In genomic region chr10:103855424-103855823, GRCh38 we compare ENCODE assay signal across 8 cellular contexts. TPM values are rescaled to one million over a fixed set of nuclear protein-coding genes. Genes with fewer than 3 reads are reported as not detected.
A peak's percentile ranks its signal among the peaks of the same experiment; 100 is the strongest.
DNase-seq lines count a peak whose midpoint lies in the region; ATAC-seq and TF ChIP-seq lines count a peak whose summit lies in the region.

TSS of gene SH3PXD2A (minus strand) at chr10:103855576. CDS start at chr10:103855266, 310 bp downstream.

- H2AFZ ChIP-seq in osteoblast (ENCODE audit: low read length) = peak within 1 kb of the TSS; percentile 58

- H3K36me3 ChIP-seq in CD4-positive, CD25-positive, alpha-beta regulatory T cell (ENCODE audit: control insufficient read depth, insufficient read depth, low read length) = no peaks in the 10 kb centered on the region
- no peaks in the 10 kb centered on the region for H3K36me3 ChIP-seq in MG63
- no peaks in the 10 kb centered on the region for H3K36me3 ChIP-seq in osteoblast (ENCODE audit: insufficient read depth, low read length)

- H3K9me3 Mint-ChIP-seq in CD4-positive, CD25-positive, alpha-beta regulatory T cell = peaks cover 0 to 3% (median 0%) of the 10 kb centered on the region in 7 donors
- H3K9me3 Mint-ChIP-seq in activated T-helper 17 cell treated with anti-CD3 and anti-CD28 coated beads, Interleukin-2, amount 50 U/mL, for 72 hours = no peaks in the 10 kb centered on the region

- peak within 1 kb of the TSS; percentile 65 for H3K4me3 ChIP-seq in CD4-positive, CD25-positive, alpha-beta regulatory T cell (ENCODE audit: low read depth, low read length)
- H3K4me3 ChIP-seq in MG63 (peak within 1 kb of the TSS; percentile 52), osteoblast (ENCODE audit: insufficient read depth, low read length) (peak within 1 kb of the TSS; percentile 77)

- no peaks in the 10 kb centered on the region for H4K20me1 ChIP-seq in osteoblast (ENCODE audit: insufficient read depth, low read length)

- intact Hi-C loops in head of caudate nucleus (cut with DNase I) = loop anchor here (10.0 kb wide), 1 partner anchor 251 kb away; no protein-coding TSS in a partner anchor

- H3K4me2 ChIP-seq in osteoblast (ENCODE audit: insufficient read depth, low read length) = peak within 1 kb of the TSS; percentile 77

- H3K79me2 ChIP-seq in osteoblast (ENCODE audit: insufficient read depth, low read length) = peaks cover 23% of the 10 kb centered on the region

- ATAC-seq in CD4-positive, CD25-positive, alpha-beta regulatory T cell (ENCODE audit: low read depth in 2 of 2) = peak; percentile 17 to 27
- peak; percentile 50 for ATAC-seq in activated T-helper 17 cell treated with anti-CD3 and anti-CD28 coated beads, Interleukin-2, amount 50 U/mL, for 72 hours (replicated peaks)
- ATAC-seq in HG03280 (IDR thresholded peaks at IDR 0.05; ENCODE audit: unreplicated experiment) = no peak

- peaks cover 4% of the 10 kb centered on the region for H3K27me3 ChIP-seq in CD4-positive, CD25-positive, alpha-beta regulatory T cell (ENCODE audit: control insufficient read depth, insufficient read depth, low read length)
- H3K27me3 ChIP-seq in MG63 (0 out of 2 replicates have a peak, but pooled peaks cover 2% of the 10 kb centered on the region), osteoblast (ENCODE audit: insufficient read depth, low read length) (no peaks in the 10 kb centered on the region)

- H3K27ac Mint-ChIP-seq in CD4-positive, CD25-positive, alpha-beta regulatory T cell = peak within 1 kb of the TSS; percentile 86 to 93 (median 89)
- H3K27ac Mint-ChIP-seq in activated T-helper 17 cell treated with anti-CD3 and anti-CD28 coated beads, Interleukin-2, amount 50 U/mL, for 72 hours = no peak within 1 kb of the TSS

- H3K4me1 Mint-ChIP-seq in CD4-positive, CD25-positive, alpha-beta regulatory T cell = peaks cover 0 to 38% (median 21%) of the 10 kb centered on the region in 4 donors
- H3K4me1 Mint-ChIP-seq in activated T-helper 17 cell treated with anti-CD3 and anti-CD28 coated beads, Interleukin-2, amount 50 U/mL, for 72 hours = peaks cover 8% of the 10 kb centered on the region

- TF ChIP-seq CTCF in osteoblast (IDR thresholded peaks at IDR 0.05; ENCODE audit: extremely low read depth, low read depth, low read length) = no peak

- no peak within 1 kb of the TSS for H3K27ac ChIP-seq in CD4-positive, CD25-positive, alpha-beta regulatory T cell (ENCODE audit: insufficient read depth, low read length, poor library complexity, severe bottlenecking)
- peak within 1 kb of the TSS; percentile 98 for H3K27ac ChIP-seq in osteoblast (ENCODE audit: low read depth, low read length)

- H3K4me3 Mint-ChIP-seq in CD4-positive, CD25-positive, alpha-beta regulatory T cell = peak within 1 kb of the TSS; percentile 88 to 94 (median 90)
- peak within 1 kb of the TSS; percentile 82 for H3K4me3 Mint-ChIP-seq in activated T-helper 17 cell treated with anti-CD3 and anti-CD28 coated beads, Interleukin-2, amount 50 U/mL, for 72 hours

- peak; percentile 11 to 35 (median 17) for DNase-seq in CD4-positive, CD25-positive, alpha-beta regulatory T cell
- peak; percentile 46 for DNase-seq in MG63
- DNase-seq in head of caudate nucleus = peak in 34 of 42 donors; percentile 18 to 70 (median 54)
- peak; percentile 92 for DNase-seq in osteoblast (ENCODE audit: insufficient read length, low spot score, missing footprints)
- no peak for DNase-seq in SHP77 treated with DMSO at 0.1 percent for 48 hours (lab: John Stamatoyannopoulos, UW)
- DNase-seq in NCI-H187 (lab: John Stamatoyannopoulos, UW) = no peak

- peaks cover 18% of the 10 kb centered on the region for H3K4me1 ChIP-seq in CD4-positive, CD25-positive, alpha-beta regulatory T cell (ENCODE audit: control insufficient read depth, insufficient read depth, low read length, poor library complexity, severe bottlenecking)
- H3K4me1 ChIP-seq in osteoblast (ENCODE audit: insufficient read depth, low read length) = peaks cover 40% of the 10 kb centered on the region

- H3K36me3 Mint-ChIP-seq in CD4-positive, CD25-positive, alpha-beta regulatory T cell = peaks cover 3% of the 10 kb centered on the region
- no peaks in the 10 kb centered on the region for H3K36me3 Mint-ChIP-seq in activated T-helper 17 cell treated with anti-CD3 and anti-CD28 coated beads, Interleukin-2, amount 50 U/mL, for 72 hours (ENCODE audit: low read depth)

- no peaks in the 10 kb centered on the region for H3K9me3 ChIP-seq in CD4-positive, CD25-positive, alpha-beta regulatory T cell (ENCODE audit: control insufficient read depth in 2 of 2, low read length in 2 of 2)
- H3K9me3 ChIP-seq in MG63 (no peaks in the 10 kb centered on the region), osteoblast (ENCODE audit: low read depth, low read length) (no peaks in the 10 kb centered on the region)

- H3K27me3 Mint-ChIP-seq in CD4-positive, CD25-positive, alpha-beta regulatory T cell = peaks cover 42% of the 10 kb centered on the region
- peaks cover 32% of the 10 kb centered on the region for H3K27me3 Mint-ChIP-seq in activated T-helper 17 cell treated with anti-CD3 and anti-CD28 coated beads, Interleukin-2, amount 50 U/mL, for 72 hours

RNA-seq across cellular contexts. Expression of gene SH3PXD2A, which starts in this region (rescaled TPM):
- 15.4 TPM for total RNA-seq in CD4-positive, CD25-positive, alpha-beta regulatory T cell
- under 1 TPM; 0.24 to 0.59 (median 0.38) TPM for polyA plus RNA-seq in CD4-positive, CD25-positive, alpha-beta regulatory T cell
- 19.2 and 21.1 TPM in 2 replicates for total RNA-seq in MG63 (2014; rRNA removed; shearing (Covaris generic); ENCODE audit: low replicate concordance)
- total RNA-seq in activated T-helper 17 cell treated with anti-CD3 and anti-CD28 coated beads, Interleukin-2, amount 50 U/mL, for 72 hours = 10 to 100 TPM in 1 of 2 donors, 1 to 10 TPM in 1; 8.0 to 19.3 TPM
- 27.7 and 29.0 TPM in 2 replicates for total RNA-seq in osteoblast

Comparison
In these comparisons a context has a peak if more than half of its experiments do, and no peak if none do; other contexts are left out.
1. DNase-seq: peak in CD4-positive, CD25-positive, alpha-beta regulatory T cell (3 of 3), MG63 (single experiment), head of caudate nucleus (34 of 42) and osteoblast (single experiment); none in SHP77 treated with DMSO at 0.1 percent for 48 hours (single experiment) and NCI-H187 (0 of 2).
2. Peak in every context shown above with its lines, with median percentiles within 50 percentile points of each other: H3K4me3 ChIP-seq.